Comparison of ENCODE assay signal across 19 cellular contexts in genomic region chr6:63975685-63976084, GRCh38.
DNase-seq lines count a peak whose midpoint lies in the region; ATAC-seq and TF ChIP-seq lines count a peak whose summit lies in the region.
"Had no signal": no experiment of that assay in that cellular context is flagged by ENCODE, and none has a peak within 500 bp of the region (broad histone marks: within the 10 kb centered on the region; RNA-seq: fewer than 3 reads in every experiment).

No MANE protein-coding gene starts in this region.

- H2BK12ac ChIP-seq in mesenchymal stem cell (ENCODE audit: low read length in 2 of 2) = no peak overlapping the region

- peak; percentile 15 for DNase-seq in NCI-H446 treated with DMSO at 0.1 percent for 48 hours (lab: John Stamatoyannopoulos, UW)
- no peak for DNase-seq in NCI-H446 (lab: John Stamatoyannopoulos, UW)
- DNase-seq in OCI-M1 (lab: John Stamatoyannopoulos, UW) = peak; percentile 47
- DNase-seq in hepatocyte (ENCODE audit: low spot score) = peak; percentile 5
- peak; percentile 22 for DNase-seq in mesenchymal stem cell
- DNase-seq in T-helper 17 cell = no peak
- DNase-seq: 8988T; CD8-positive, alpha-beta memory T cell; DMS79; GM23248; HCEC 1CT; NCI-H1048; NCI-H146; NCI-H510A; Peyer's patch; SHP77 treated with DMSO at 0.1 percent for 48 hours had no signal

- 54% methylated on average over 1 of the region's 1 CpG for WGBS in hepatocyte (ENCODE audit: low lambda C conversion rate, missing lambda C conversion rate)
- no CpG with 5 or more reads among the region's 1 CpG for WGBS in mesenchymal stem cell

- no peak overlapping the region for H3K4me2 ChIP-seq in hepatocyte
- H3K4me2 ChIP-seq in mesenchymal stem cell (ENCODE audit: low read length, poor library complexity, severe bottlenecking) = no peak overlapping the region

- H4K8ac ChIP-seq in mesenchymal stem cell (ENCODE audit: low read length) = no peak overlapping the region

- no peak overlapping the region for H3K14ac ChIP-seq in mesenchymal stem cell (ENCODE audit: low read length in 2 of 2)

- H3K27ac ChIP-seq in hepatocyte (no peak overlapping the region), mesenchymal stem cell (ENCODE audit: low read length, poor library complexity, severe bottlenecking) (no peak overlapping the region)
- H3K27ac ChIP-seq: GM23248, HL-60, Peyer's patch had no signal

- ATAC-seq in GM19395 (IDR thresholded peaks at IDR 0.05; ENCODE audit: unreplicated experiment) = no peak
- no peak for ATAC-seq in T-helper 17 cell
- ATAC-seq in GM21447 (IDR thresholded peaks at IDR 0.05; ENCODE audit: unreplicated experiment) = no peak

- H3K23ac ChIP-seq in mesenchymal stem cell (ENCODE audit: low read length in 2 of 2) = no peak overlapping the region

- H3K27me3 Mint-ChIP-seq in T-helper 17 cell = no peaks in the 10 kb centered on the region
- H3K27me3 Mint-ChIP-seq: CD8-positive, alpha-beta memory T cell had no signal

- H3K18ac ChIP-seq in mesenchymal stem cell (ENCODE audit: low read depth in 1 of 2, low read length in 2 of 2) = no peak overlapping the region

- no peak overlapping the region for H2BK5ac ChIP-seq in mesenchymal stem cell (ENCODE audit: low read depth, low read length, poor library complexity, severe bottlenecking)

- no peaks in the 10 kb centered on the region for H3K79me1 ChIP-seq in mesenchymal stem cell (replicated peaks; ENCODE audit: low read length, poor library complexity, severe bottlenecking)

- H4K20me1 ChIP-seq in hepatocyte (ENCODE audit: insufficient read depth, poor library complexity, severe bottlenecking) = no peaks in the 10 kb centered on the region

- no peaks in the 10 kb centered on the region for H3K9me2 ChIP-seq in hepatocyte (replicated peaks; ENCODE audit: insufficient read depth)

- no peaks in the 10 kb centered on the region for H3K9me3 ChIP-seq in hepatocyte (ENCODE audit: low read depth)
- no peaks in the 10 kb centered on the region for H3K9me3 ChIP-seq in mesenchymal stem cell (ENCODE audit: control insufficient read depth, low read length)
- H3K9me3 ChIP-seq in T-helper 17 cell (ENCODE audit: control insufficient read depth, low read length, poor library complexity, severe bottlenecking) = no peaks in the 10 kb centered on the region
- H3K9me3 ChIP-seq: Peyer's patch had no signal

- no peak for TF ChIP-seq CTCF in hepatocyte (IDR thresholded peaks at IDR 0.05; ENCODE audit: poor library complexity)

- H2AK5ac ChIP-seq in mesenchymal stem cell (ENCODE audit: low read length, severe bottlenecking) = no peak overlapping the region

- H3K9ac ChIP-seq in mesenchymal stem cell (ENCODE audit: low read length) = no peak overlapping the region
- H3K9ac ChIP-seq: GM23248 had no signal

- H3K4me1 ChIP-seq in hepatocyte (ENCODE audit: insufficient read depth) (no peaks in the 10 kb centered on the region), mesenchymal stem cell (ENCODE audit: control insufficient read depth, insufficient read depth, low read depth, low read length) (no peaks in the 10 kb centered on the region)
- H3K4me1 ChIP-seq: Peyer's patch had no signal

- H2AFZ ChIP-seq in hepatocyte (no peak overlapping the region), mesenchymal stem cell (ENCODE audit: low read depth, low read length) (no peak overlapping the region)
- H2AFZ ChIP-seq: GM23248 had no signal

- H3K4ac ChIP-seq in mesenchymal stem cell (ENCODE audit: low read depth in 1 of 2, low read length in 2 of 2) = no peak overlapping the region

- H3K4me3 ChIP-seq in hepatocyte (no peak overlapping the region), mesenchymal stem cell (ENCODE audit: insufficient read depth in 1 of 2, low read depth in 1 of 2, low read length in 2 of 2) (no peak overlapping the region)
- H3K4me3 ChIP-seq: GM23248, Peyer's patch had no signal

- H2BK120ac ChIP-seq in mesenchymal stem cell (ENCODE audit: low read depth, low read length) = no peak overlapping the region

- H3K36me3 ChIP-seq in hepatocyte (replicated peaks; ENCODE audit: insufficient read depth, low read depth) (no peaks in the 10 kb centered on the region), mesenchymal stem cell (ENCODE audit: control insufficient read depth in 1 of 2, insufficient read depth in 2 of 2, low read depth in 1 of 2, low read length in 2 of 2) (no peaks in the 10 kb centered on the region)
- H3K36me3 ChIP-seq: Peyer's patch had no signal

- no peaks in the 10 kb centered on the region for H3K27me3 ChIP-seq in hepatocyte
- no peaks in the 10 kb centered on the region for H3K27me3 ChIP-seq in mesenchymal stem cell (ENCODE audit: control insufficient read depth in 1 of 2, insufficient read depth in 1 of 2, low read length in 2 of 2)
- H3K27me3 ChIP-seq: Peyer's patch had no signal

- H2BK15ac ChIP-seq in mesenchymal stem cell (ENCODE audit: low read depth, poor library complexity, severe bottlenecking) = no peak overlapping the region

- no peak overlapping the region for H3K27ac Mint-ChIP-seq in T-helper 17 cell
- H3K27ac Mint-ChIP-seq: CD8-positive, alpha-beta memory T cell had no signal

- no peaks in the 10 kb centered on the region for H3K79me2 ChIP-seq in hepatocyte

- H3K36me3 Mint-ChIP-seq in T-helper 17 cell (ENCODE audit: low read depth) = no peaks in the 10 kb centered on the region
- H3K36me3 Mint-ChIP-seq: CD8-positive, alpha-beta memory T cell had no signal

- no peak overlapping the region for H4K91ac ChIP-seq in mesenchymal stem cell (ENCODE audit: low read length)

- no peaks in the 10 kb centered on the region for H3K4me1 Mint-ChIP-seq in T-helper 17 cell
- H3K4me1 Mint-ChIP-seq: CD8-positive, alpha-beta memory T cell had no signal

- no peak overlapping the region for H3K4me3 Mint-ChIP-seq in T-helper 17 cell
- H3K4me3 Mint-ChIP-seq: CD8-positive, alpha-beta memory T cell had no signal

Comparison
In these comparisons a context has a peak if more than half of its experiments do, and no peak if none do; other contexts are left out.
1. DNase-seq: peak in NCI-H446 treated with DMSO at 0.1 percent for 48 hours (single experiment), OCI-M1 (single experiment), hepatocyte (single experiment) and mesenchymal stem cell (single experiment); none in NCI-H446 (0 of 2) and T-helper 17 cell (0 of 3).